ENCODE assay signal across 8 cellular contexts in the genomic region with DNA sequence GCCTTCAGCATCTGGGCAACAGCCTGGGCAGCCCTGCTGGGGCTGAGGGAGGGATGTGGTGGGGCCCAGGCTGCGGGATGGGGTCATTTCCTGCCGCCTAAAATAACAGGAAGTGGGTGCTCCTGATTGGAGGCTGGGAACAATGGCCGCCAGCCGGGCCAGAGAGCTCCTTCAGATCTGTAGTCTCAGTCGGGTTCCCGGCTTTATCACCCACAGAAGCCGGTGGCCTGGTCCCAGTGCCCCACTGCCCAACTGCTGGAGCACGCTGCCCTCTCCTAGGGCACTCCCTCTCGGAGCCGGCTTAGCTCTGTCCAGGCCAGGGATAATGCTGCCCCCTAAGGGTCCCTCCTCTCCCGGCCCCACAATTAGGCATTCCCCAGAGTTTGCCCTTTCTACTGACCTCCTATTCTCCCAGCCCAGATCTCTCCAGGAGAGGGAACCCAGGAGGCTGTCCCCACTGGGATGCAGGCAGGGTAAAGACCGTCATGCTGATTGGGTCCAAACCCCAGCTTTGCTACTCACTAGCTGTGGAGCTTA. TPM values are rescaled to one million over a fixed set of nuclear protein-coding genes. Genes with fewer than 3 reads are reported as not detected.
DNase-seq lines count a peak whose midpoint lies in the region; ATAC-seq and TF ChIP-seq lines count a peak whose summit lies in the region.

No MANE protein-coding gene starts in this region.

- H4K20me1 ChIP-seq in OCI-LY3 (ENCODE audit: insufficient read depth, low read length) (peaks cover 15% of the 10 kb centered on the region), fibroblast of lung (ENCODE audit: control insufficient read depth, extremely low read depth, insufficient read depth, low read length) (peaks cover 2% of the 10 kb centered on the region)

- no peak overlapping the region for H2AFZ ChIP-seq in OCI-LY3 (ENCODE audit: low read depth, low read length)
- H2AFZ ChIP-seq in fibroblast of lung (ENCODE audit: low read length): no peak overlapping the region

- H3K4me2 ChIP-seq in OCI-LY3 (ENCODE audit: low read length): peak overlapping the region; percentile 83
- peak overlapping the region; percentile 94 for H3K4me2 ChIP-seq in fibroblast of lung (ENCODE audit: extremely low read depth, insufficient read depth, low read length)

- H3K27me3 Mint-ChIP-seq in activated T-helper 1 cell treated with anti-CD3 and anti-CD28 coated beads, Interleukin-12 subunit alpha, Interleukin-12 subunit beta, Interleukin-2, Interleukin-4 antibody, amounts not matched to agents 30 ng/mL and 10 ng/mL and 1 ng/mL, durations not matched to agents 14 hours and 24 hours and 36 hours (ENCODE audit: insufficient read depth): no peaks in the 10 kb centered on the region
- no peaks in the 10 kb centered on the region for H3K27me3 Mint-ChIP-seq in naive thymus-derived CD8-positive, alpha-beta T cell

- intact Hi-C loops in activated T-helper 1 cell treated with anti-CD3 and anti-CD28 coated beads, Interleukin-12 subunit alpha, Interleukin-12 subunit beta, Interleukin-2, Interleukin-4 antibody, amounts not matched to agents 30 ng/mL and 10 ng/mL and 1 ng/mL, durations not matched to agents 14 hours and 24 hours and 36 hours (cut with micrococcal nuclease): loop anchor here (1.0 to 2.0 kb wide), 2 partner anchors 12 to 64 kb away; a partner anchor contains a TSS
- intact Hi-C loops in thyroid gland (cut with DNase I): no loop called here

- POLR2A ChIA-PET in naive thymus-derived CD8-positive, alpha-beta T cell (lab: Charles Lee): interaction anchor here (0.6 to 6.1 kb wide), 16 partner anchors 9 to 393 kb away, joined by 3 to 173 read pairs (median 7); a partner anchor contains a TSS

- H3K36me3 ChIP-seq in OCI-LY3 (replicated peaks; ENCODE audit: low read depth, low read length) (peaks cover 2% of the 10 kb centered on the region), fibroblast of lung (ENCODE audit: control insufficient read depth, insufficient read depth, low read length) (peaks cover 14% of the 10 kb centered on the region), thyroid gland (no peaks in the 10 kb centered on the region)

- H3K27ac Mint-ChIP-seq in activated T-helper 1 cell treated with anti-CD3 and anti-CD28 coated beads, Interleukin-12 subunit alpha, Interleukin-12 subunit beta, Interleukin-2, Interleukin-4 antibody, amounts not matched to agents 30 ng/mL and 10 ng/mL and 1 ng/mL, durations not matched to agents 14 hours and 24 hours and 36 hours: peak overlapping the region; percentile 99
- peak overlapping the region; percentile 92 to 99 (median 98) for H3K27ac Mint-ChIP-seq in naive thymus-derived CD8-positive, alpha-beta T cell

- WGBS in thyroid gland, 2 donors: 17 to 20% methylated on average over 3 to 12 of the region's 12 CpGs

- no peaks in the 10 kb centered on the region for H3K27me3 ChIP-seq in OCI-LY3 (ENCODE audit: low read depth, low read length)
- H3K27me3 ChIP-seq in fibroblast of lung (ENCODE audit: control insufficient read depth, insufficient read depth, low read length): no peaks in the 10 kb centered on the region
- no peaks in the 10 kb centered on the region for H3K27me3 ChIP-seq in thyroid gland

- H3K9me3 Mint-ChIP-seq in activated T-helper 1 cell treated with anti-CD3 and anti-CD28 coated beads, Interleukin-12 subunit alpha, Interleukin-12 subunit beta, Interleukin-2, Interleukin-4 antibody, amounts not matched to agents 30 ng/mL and 10 ng/mL and 1 ng/mL, durations not matched to agents 14 hours and 24 hours and 36 hours: no peaks in the 10 kb centered on the region
- no peaks in the 10 kb centered on the region for H3K9me3 Mint-ChIP-seq in naive thymus-derived CD8-positive, alpha-beta T cell

- H3K36me3 Mint-ChIP-seq in activated T-helper 1 cell treated with anti-CD3 and anti-CD28 coated beads, Interleukin-12 subunit alpha, Interleukin-12 subunit beta, Interleukin-2, Interleukin-4 antibody, amounts not matched to agents 30 ng/mL and 10 ng/mL and 1 ng/mL, durations not matched to agents 14 hours and 24 hours and 36 hours (ENCODE audit: low read depth): peaks cover 29% of the 10 kb centered on the region
- peaks cover 0 to 24% (median 6%) of the 10 kb centered on the region in 3 donors for H3K36me3 Mint-ChIP-seq in naive thymus-derived CD8-positive, alpha-beta T cell

- TF ChIP-seq POLR2A in thyroid gland (IDR thresholded peaks at IDR 0.05): no peak

- peak overlapping the region; percentile 75 for H3K4me3 ChIP-seq in OCI-LY3 (ENCODE audit: low read length)
- H3K4me3 ChIP-seq in fibroblast of lung (replicated peaks in 1 of 4; ENCODE audit: control extremely low read depth in 1 of 4, insufficient read depth in 1 of 4, low read depth in 3 of 4, low read length in 4 of 4): peak overlapping the region; percentile 58 to 69 (median 60)
- peak overlapping the region in 1 of 3 donors; percentile 13 for H3K4me3 ChIP-seq in thyroid gland (replicated peaks in 1 of 3)

- peak; percentile 34 to 36 for ATAC-seq in naive thymus-derived CD8-positive, alpha-beta T cell

- peak overlapping the region; percentile 76 for H3K9ac ChIP-seq in OCI-LY3 (ENCODE audit: low read length)
- H3K9ac ChIP-seq in fibroblast of lung (ENCODE audit: insufficient read depth, low read length): peak overlapping the region; percentile 69

- H3K4me1 Mint-ChIP-seq in activated T-helper 1 cell treated with anti-CD3 and anti-CD28 coated beads, Interleukin-12 subunit alpha, Interleukin-12 subunit beta, Interleukin-2, Interleukin-4 antibody, amounts not matched to agents 30 ng/mL and 10 ng/mL and 1 ng/mL, durations not matched to agents 14 hours and 24 hours and 36 hours (ENCODE audit: low read depth): peaks cover 68% of the 10 kb centered on the region
- peaks cover 52 to 79% (median 76%) of the 10 kb centered on the region in 4 donors for H3K4me1 Mint-ChIP-seq in naive thymus-derived CD8-positive, alpha-beta T cell

- peak overlapping the region; percentile 59 for H3K27ac ChIP-seq in OCI-LY3 (ENCODE audit: low read length)
- H3K27ac ChIP-seq in fibroblast of lung (ENCODE audit: insufficient read depth, low read length): peak overlapping the region; percentile 87
- peak overlapping the region; percentile 69 to 90 (median 84) for H3K27ac ChIP-seq in thyroid gland

- no peaks in the 10 kb centered on the region for H3K9me3 ChIP-seq in OCI-LY3 (ENCODE audit: insufficient read depth, low read length)
- H3K9me3 ChIP-seq in fibroblast of lung (ENCODE audit: control insufficient read depth, insufficient read depth, low read depth, low read length): no peaks in the 10 kb centered on the region
- no peaks in the 10 kb centered on the region for H3K9me3 ChIP-seq in thyroid gland

- peaks cover 98% of the 10 kb centered on the region for H3K79me2 ChIP-seq in OCI-LY3 (ENCODE audit: low read length)
- H3K79me2 ChIP-seq in fibroblast of lung (ENCODE audit: control insufficient read depth, insufficient read depth, low read length): peaks cover 100% of the 10 kb centered on the region

- H3K4me1 ChIP-seq in OCI-LY3 (ENCODE audit: low read length): peaks cover 48% of the 10 kb centered on the region
- H3K4me1 ChIP-seq in fibroblast of lung (ENCODE audit: control insufficient read depth, extremely low read depth, insufficient read depth, low read length): peaks cover 17% of the 10 kb centered on the region
- H3K4me1 ChIP-seq in thyroid gland: peaks cover 53 to 81% of the 10 kb centered on the region in 2 donors

- TF ChIP-seq CTCF in OCI-LY3 (IDR thresholded peaks at IDR 0.05; ENCODE audit: low read depth, low read length) (peak; percentile 35), fibroblast of lung (conservative IDR thresholded peaks at IDR 0.05 in 1 of 2, IDR thresholded peaks at IDR 0.05 in 1 of 2; ENCODE audit: low read depth in 1 of 2, low read length in 2 of 2) (peak; percentile 41 to 42), thyroid gland (IDR thresholded peaks at IDR 0.05) (peak in 1 of 6 experiments; percentile 28)

- DNase-seq in activated T-cell treated with anti-CD3 and anti-CD28 coated beads for 1 hour (ENCODE audit: low read depth) (peak; percentile 43), activated T-cell treated with anti-CD3 and anti-CD28 coated beads for 4 hours (no peak), fibroblast of lung (ENCODE audit: low read depth in 2 of 2) (peak; percentile 63 to 72), thyroid gland (peak; percentile 57 to 59), SK-N-DZ (ENCODE audit: low spot score) (no peak)
- peak; percentile 64 for DNase-seq in activated T-helper 1 cell treated with anti-CD3 and anti-CD28 coated beads, Interleukin-12 subunit alpha, Interleukin-12 subunit beta, Interleukin-2, Interleukin-4 antibody, amounts not matched to agents 30 ng/mL and 10 ng/mL and 1 ng/mL, durations not matched to agents 14 hours and 24 hours and 36 hours (ENCODE audit: low spot score)
- DNase-seq in naive thymus-derived CD8-positive, alpha-beta T cell: peak; percentile 38 to 75 (median 57)

- H3K4me3 Mint-ChIP-seq in activated T-helper 1 cell treated with anti-CD3 and anti-CD28 coated beads, Interleukin-12 subunit alpha, Interleukin-12 subunit beta, Interleukin-2, Interleukin-4 antibody, amounts not matched to agents 30 ng/mL and 10 ng/mL and 1 ng/mL, durations not matched to agents 14 hours and 24 hours and 36 hours: peak overlapping the region; percentile 91
- peak overlapping the region; percentile 76 to 95 (median 90) for H3K4me3 Mint-ChIP-seq in naive thymus-derived CD8-positive, alpha-beta T cell

RNA-seq across cellular contexts. Expression of a gene that starts 5.1 kb away (rescaled TPM):
- total RNA-seq in activated T-helper 1 cell treated with anti-CD3 and anti-CD28 coated beads, Interleukin-12 subunit alpha, Interleukin-12 subunit beta, Interleukin-2, Interleukin-4 antibody, amounts not matched to agents 30 ng/mL and 10 ng/mL and 1 ng/mL, durations not matched to agents 14 hours and 24 hours and 36 hours: 167 and 169 TPM in 2 replicates
- 52.6 and 78.4 TPM in 2 replicates for total RNA-seq in fibroblast of lung
- 70.6 and 91.2 TPM in 2 replicates for polyA plus RNA-seq in fibroblast of lung
- 113 and 136 TPM in 2 replicates for polyA plus RNA-seq in fibroblast of lung (2012)
- polyA minus RNA-seq in fibroblast of lung (ENCODE audit: low replicate concordance): 117 and 164 TPM in 2 replicates
- total RNA-seq in naive thymus-derived CD8-positive, alpha-beta T cell: 100 to 1,000 TPM; 266 to 275 TPM
- polyA plus RNA-seq in naive thymus-derived CD8-positive, alpha-beta T cell: 10 to 100 TPM; 13.3 to 67.1 (median 20.1) TPM
- total RNA-seq in thyroid gland: 10 to 100 TPM; 63.6 to 75.0 (median 68.7) TPM
- 68.3 and 73.9 TPM in 2 replicates for polyA plus RNA-seq in SK-N-DZ (2014; cell fraction: cytosol; rRNA removed)
- polyA plus RNA-seq in SK-N-DZ (2014; cell fraction: nucleus; rRNA removed): 67.3 and 84.8 TPM in 2 replicates

RNA-seq across cellular contexts. Expression of a gene that starts 11.7 kb away (rescaled TPM):
- 74.2 and 74.4 TPM in 2 replicates for total RNA-seq in activated T-helper 1 cell treated with anti-CD3 and anti-CD28 coated beads, Interleukin-12 subunit alpha, Interleukin-12 subunit beta, Interleukin-2, Interleukin-4 antibody, amounts not matched to agents 30 ng/mL and 10 ng/mL and 1 ng/mL, durations not matched to agents 14 hours and 24 hours and 36 hours
- 70.6 and 88.5 TPM in 2 replicates for total RNA-seq in fibroblast of lung
- polyA plus RNA-seq in fibroblast of lung: 102 and 105 TPM in 2 replicates
- 90.0 and 102 TPM in 2 replicates for polyA plus RNA-seq in fibroblast of lung (2012)
- polyA minus RNA-seq in fibroblast of lung (ENCODE audit: low replicate concordance): 12.7 and 13.7 TPM in 2 replicates
- 10 to 100 TPM; 44.6 to 53.7 TPM for total RNA-seq in naive thymus-derived CD8-positive, alpha-beta T cell
- 100 to 1,000 TPM in 2 of 3 donors, 10 to 100 TPM in 1; 99.9 to 115 (median 110) TPM for polyA plus RNA-seq in naive thymus-derived CD8-positive, alpha-beta T cell
- 100 to 1,000 TPM; 101 to 156 (median 148) TPM for total RNA-seq in thyroid gland
- polyA plus RNA-seq in SK-N-DZ (2014; cell fraction: cytosol; rRNA removed): 83.0 and 86.0 TPM in 2 replicates
- polyA plus RNA-seq in SK-N-DZ (2014; cell fraction: nucleus; rRNA removed): 36.5 and 37.1 TPM in 2 replicates

RNA-seq across cellular contexts. Expression of a gene that starts 36.0 kb away (rescaled TPM):
- 0.08 TPM in 1 of 2 replicates, not detected in the other for total RNA-seq in activated T-helper 1 cell treated with anti-CD3 and anti-CD28 coated beads, Interleukin-12 subunit alpha, Interleukin-12 subunit beta, Interleukin-2, Interleukin-4 antibody, amounts not matched to agents 30 ng/mL and 10 ng/mL and 1 ng/mL, durations not matched to agents 14 hours and 24 hours and 36 hours
- 18.5 and 31.0 TPM in 2 replicates for total RNA-seq in fibroblast of lung
- 2.9 and 5.2 TPM in 2 replicates for polyA plus RNA-seq in fibroblast of lung
- 3.1 and 5.8 TPM in 2 replicates for polyA plus RNA-seq in fibroblast of lung (2012)
- 3.4 and 6.5 TPM in 2 replicates for polyA minus RNA-seq in fibroblast of lung (ENCODE audit: low replicate concordance)
- total RNA-seq in naive thymus-derived CD8-positive, alpha-beta T cell: under 1 TPM; 0.22 to 0.31 TPM
- polyA plus RNA-seq in naive thymus-derived CD8-positive, alpha-beta T cell: under 1 TPM; 0.07 to 0.22 (median 0.15) TPM
- 10 to 100 TPM in 2 of 4 donors, 1 to 10 TPM in 2; 5.7 to 13.7 (median 10.1) TPM for total RNA-seq in thyroid gland
- 0.23 and 0.29 TPM in 2 replicates for polyA plus RNA-seq in SK-N-DZ (2014; cell fraction: cytosol; rRNA removed)
- polyA plus RNA-seq in SK-N-DZ (2014; cell fraction: nucleus; rRNA removed): 0.65 and 1.1 TPM in 2 replicates

Comparison
In these comparisons a context has a peak if more than half of its experiments do, and no peak if none do; other contexts are left out.
1. DNase-seq: peak in activated T-cell treated with anti-CD3 and anti-CD28 coated beads for 1 hour (single experiment), activated T-helper 1 cell treated with anti-CD3 and anti-CD28 coated beads, Interleukin-12 subunit alpha, Interleukin-12 subunit beta, Interleukin-2, Interleukin-4 antibody, amounts not matched to agents 30 ng/mL and 10 ng/mL and 1 ng/mL, durations not matched to agents 14 hours and 24 hours and 36 hours (single experiment), fibroblast of lung (2 of 2), naive thymus-derived CD8-positive, alpha-beta T cell (10 of 10) and thyroid gland (2 of 2); none in activated T-cell treated with anti-CD3 and anti-CD28 coated beads for 4 hours (single experiment) and SK-N-DZ (single experiment).
2. Peak in every context shown above with its lines, with median percentiles within 50 percentile points of each other: H3K27ac ChIP-seq.